In genomic region chr4:182017038-182017437, GRCh38 we compare ENCODE assay signal across 22 cellular contexts.
"Had no signal": no experiment of that assay in that cellular context is flagged by ENCODE, and none has a peak within 500 bp of the region (broad histone marks: within the 10 kb centered on the region; RNA-seq: fewer than 3 reads in every experiment).

No MANE protein-coding gene starts in this region.

- H3K36me3 Mint-ChIP-seq: activated naive CD8-positive, alpha-beta T cell; brain; stimulated activated effector memory CD8-positive, alpha-beta T cell treated with anti-CD3 and anti-CD28 coated beads, Interleukin-12 subunit alpha, Interleukin-12 subunit beta, amount 100 ng/mL, for 72 hours had no signal

- ATAC-seq: activated CD4-positive, alpha-beta T cell treated with anti-CD3 and anti-CD28 coated beads for 36 hours; activated T-cell treated with anti-CD3 and anti-CD28 coated beads, Interleukin-2, amount 50 U/mL, for 72 hours; gastroesophageal sphincter; heart left ventricle; left lung; lower lobe of right lung; right lobe of liver; stimulated activated effector memory CD8-positive, alpha-beta T cell treated with anti-CD3 and anti-CD28 coated beads, Interleukin-12 subunit alpha, Interleukin-12 subunit beta, amount 100 ng/mL, for 72 hours had no signal

- H3K4me3 Mint-ChIP-seq: activated CD4-positive, alpha-beta T cell treated with anti-CD3 and anti-CD28 coated beads for 36 hours; activated naive CD8-positive, alpha-beta T cell; activated T-cell treated with anti-CD3 and anti-CD28 coated beads, Interleukin-2, amount 50 U/mL, for 72 hours; brain; nephron; stimulated activated effector memory CD8-positive, alpha-beta T cell treated with anti-CD3 and anti-CD28 coated beads, Interleukin-12 subunit alpha, Interleukin-12 subunit beta, amount 100 ng/mL, for 72 hours; stimulated activated naive CD8-positive, alpha-beta T cell treated with anti-CD3 and anti-CD28 coated beads, Interleukin-15, Interleukin-2, amounts not matched to agents 100 ng/mL and 50 ng/mL, for 24 hours; T-helper 2 cell treated with Interferon-gamma antibody and Interleukin-4, amounts not matched to agents 5 μg/mL and 100 μg/mL, for 36 hours had no signal

- DNase-seq: activated CD4-positive, alpha-beta T cell treated with anti-CD3 and anti-CD28 coated beads for 36 hours; activated CD4-positive, CD25-positive, alpha-beta regulatory T cell; activated naive CD4-positive, alpha-beta T cell; activated T-cell treated with anti-CD3 and anti-CD28 coated beads for 4 hours; activated T-cell treated with anti-CD3 and anti-CD28 coated beads, Interleukin-2, amount 50 U/mL, for 72 hours; aorta; cortex of kidney; heart left ventricle; lower lobe of right lung; mesenchymal stem cell; right lobe of liver; stimulated activated CD4-positive, alpha-beta T cell treated with anti-CD3 and anti-CD28 coated beads, Interleukin-4, amount 100 ng/mL, for 24 hours; T-helper 1 cell; upper lobe of left lung had no signal

- H3K27me3 Mint-ChIP-seq: activated CD4-positive, alpha-beta T cell treated with anti-CD3 and anti-CD28 coated beads for 36 hours; activated naive CD8-positive, alpha-beta T cell; brain; stimulated activated naive CD8-positive, alpha-beta T cell treated with anti-CD3 and anti-CD28 coated beads, Interleukin-15, Interleukin-2, amounts not matched to agents 100 ng/mL and 50 ng/mL, for 24 hours had no signal

- H3K27ac Mint-ChIP-seq: activated CD4-positive, alpha-beta T cell treated with anti-CD3 and anti-CD28 coated beads for 36 hours; activated naive CD8-positive, alpha-beta T cell; activated T-cell treated with anti-CD3 and anti-CD28 coated beads, Interleukin-2, amount 50 U/mL, for 72 hours; brain; nephron; stimulated activated effector memory CD8-positive, alpha-beta T cell treated with anti-CD3 and anti-CD28 coated beads, Interleukin-12 subunit alpha, Interleukin-12 subunit beta, amount 100 ng/mL, for 72 hours; stimulated activated naive CD8-positive, alpha-beta T cell treated with anti-CD3 and anti-CD28 coated beads, Interleukin-15, Interleukin-2, amounts not matched to agents 100 ng/mL and 50 ng/mL, for 24 hours; T-helper 2 cell treated with Interferon-gamma antibody and Interleukin-4, amounts not matched to agents 5 μg/mL and 100 μg/mL, for 36 hours had no signal

- H3K9me3 Mint-ChIP-seq: nephron; stimulated activated naive CD8-positive, alpha-beta T cell treated with anti-CD3 and anti-CD28 coated beads, Interleukin-15, Interleukin-2, amounts not matched to agents 100 ng/mL and 50 ng/mL, for 24 hours had no signal

- H3K4me1 Mint-ChIP-seq: activated CD4-positive, alpha-beta T cell treated with anti-CD3 and anti-CD28 coated beads for 36 hours; brain; nephron; stimulated activated effector memory CD8-positive, alpha-beta T cell treated with anti-CD3 and anti-CD28 coated beads, Interleukin-12 subunit alpha, Interleukin-12 subunit beta, amount 100 ng/mL, for 72 hours had no signal
